8 cellular contexts compared by ENCODE assay signal in the genomic region with DNA sequence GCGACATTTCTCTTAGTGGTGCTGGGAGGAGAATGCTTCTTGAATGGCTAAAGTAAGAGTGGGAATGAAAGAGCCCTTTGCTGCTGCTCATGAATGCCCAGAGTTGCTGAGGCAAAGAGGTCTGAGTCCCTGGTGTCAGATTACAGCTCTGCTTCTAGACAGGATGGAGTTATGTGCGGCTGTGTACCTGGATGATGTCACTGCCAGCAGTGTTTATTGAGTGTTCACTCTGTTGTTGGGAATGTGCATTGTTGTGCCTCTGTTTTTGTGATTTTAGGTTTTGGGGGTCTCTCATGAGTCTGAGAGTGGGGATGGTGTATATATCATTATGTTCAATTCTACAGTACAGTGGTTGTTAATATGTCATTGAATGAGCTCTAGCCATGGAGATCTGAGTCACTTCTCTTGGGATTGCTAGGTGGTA. TPM values are rescaled to one million over a fixed set of nuclear protein-coding genes. Genes with fewer than 3 reads are reported as not detected.
DNase-seq lines count a peak whose midpoint lies in the region; ATAC-seq, FAIRE-seq and TF ChIP-seq lines count a peak whose summit lies in the region.

No MANE protein-coding gene starts in this region.

- BruUV-seq in PC-3 (replicated peaks; lab: Mats Ljungman, UMichigan): no TSS peak

- 28 to 32% methylated on average over 2 of the region's 2 CpGs for WGBS in pancreas, 2 donors

- H3K9me3 ChIP-seq in left ventricle myocardium inferior (replicated peaks) (no peaks in the 10 kb centered on the region), PC-3 (ENCODE audit: low read length) (no peaks in the 10 kb centered on the region), pancreas (no peaks in the 10 kb centered on the region)

- POLR2A ChIA-PET in PC-3 (lab: Charles Lee; ENCODE audit: unreplicated experiment): interaction anchor here (0.5 kb wide), 1 partner anchor 105 kb away, joined by 3 read pairs; a partner anchor contains a TSS

- H4K20me1 ChIP-seq in PC-3 (ENCODE audit: low read length): no peaks in the 10 kb centered on the region

- CTCF ChIA-PET in PC-3 (lab: Charles Lee): interaction anchor here (0.6 kb wide), 1 partner anchor 219 kb away, joined by 4 read pairs; no protein-coding TSS in a partner anchor

- no peak for FAIRE-seq in pancreas (lab: Jason Lieb, UNC)

- no peaks in the 10 kb centered on the region for H3K27me3 ChIP-seq in left ventricle myocardium inferior (ENCODE audit: low read depth)
- H3K27me3 ChIP-seq in PC-3 (ENCODE audit: low read length): no peaks in the 10 kb centered on the region
- H3K27me3 ChIP-seq in dorsolateral prefrontal cortex: no peaks in the 10 kb centered on the region
- no peaks in the 10 kb centered on the region for H3K27me3 ChIP-seq in pancreas

- DNase-seq in left ventricle myocardium inferior: no peak
- DNase-seq in Right ventricle myocardium superior: no peak
- DNase-seq in PC-3: peak; percentile 80
- no peak for DNase-seq in dorsolateral prefrontal cortex
- DNase-seq in pancreas: peak in 4 of 6 donors; percentile 28 to 42 (median 35)
- DNase-seq in KG1 (lab: John Stamatoyannopoulos, UW): no peak
- no peak for DNase-seq in GDM1 (lab: John Stamatoyannopoulos, UW)

- TF ChIP-seq CTCF in left ventricle myocardium inferior (IDR thresholded peaks at IDR 0.05; ENCODE audit: borderline replicate concordance) (no peak), PC-3 (conservative IDR thresholded peaks at IDR 0.05; ENCODE audit: low read depth, low read length) (no peak), dorsolateral prefrontal cortex (IDR thresholded peaks at IDR 0.05 in 54 of 56, conservative IDR thresholded peaks at IDR 0.05 in 2 of 56; ENCODE audit: low read depth in 1 of 56, partially characterized antibody in 56 of 56) (no peak), pancreas (IDR thresholded peaks at IDR 0.05) (no peak)

- 0 out of 2 replicates have a peak, but pooled peaks cover 3% of the 10 kb centered on the region for H3K79me2 ChIP-seq in PC-3 (ENCODE audit: low read length)

- H3K4me3 ChIP-seq in left ventricle myocardium inferior (peak overlapping the region; percentile 98), PC-3 (ENCODE audit: low read length) (peak overlapping the region; percentile 18; the same call in 1 of the 2 replicates), dorsolateral prefrontal cortex (peak overlapping the region in 42 of 59 donors; percentile 0 to 93 (median 84)), pancreas (no peak overlapping the region)

- H3F3A ChIP-seq in PC-3 (ENCODE audit: low read length, unreplicated experiment): no peaks in the 10 kb centered on the region

- peak overlapping the region; percentile 91 for H3K4me2 ChIP-seq in PC-3 (ENCODE audit: low read length)

- no peak overlapping the region for H3K9ac ChIP-seq in PC-3 (ENCODE audit: low read length)

- no peak overlapping the region for H2AFZ ChIP-seq in PC-3 (ENCODE audit: low read length)

- H3K9me2 ChIP-seq in PC-3 (replicated peaks; ENCODE audit: low read length): no peaks in the 10 kb centered on the region

- no peak for ATAC-seq in Right ventricle myocardium superior (ENCODE audit: poor library complexity)
- ATAC-seq in PC-3: peak; percentile 25
- peak in 3 of 4 donors; percentile 16 to 29 (median 17) for ATAC-seq in pancreas
- no peak for ATAC-seq in HG02973 (IDR thresholded peaks at IDR 0.05; ENCODE audit: unreplicated experiment)

- H3K36me3 ChIP-seq in left ventricle myocardium inferior (no peaks in the 10 kb centered on the region), PC-3 (ENCODE audit: low read depth, low read length) (no peaks in the 10 kb centered on the region), pancreas (no peaks in the 10 kb centered on the region)

- intact Hi-C loops in left ventricle myocardium inferior (cut with micrococcal nuclease): loop anchor here (10.0 kb wide), 1 partner anchor 90 kb away; no protein-coding TSS in a partner anchor
- intact Hi-C loops in Right ventricle myocardium superior (cut with DNase I): loop anchor here (5.0 to 10.0 kb wide), 2 partner anchors 78 to 100 kb away; no protein-coding TSS in a partner anchor
- intact Hi-C loops in PC-3 (cut with micrococcal nuclease): loop anchor here (2.0 to 10.0 kb wide), 5 partner anchors 48 to 520 kb away; a partner anchor contains a TSS
- intact Hi-C loops in dorsolateral prefrontal cortex (cut with DNase I): loop anchor here (5.0 to 10.0 kb wide), 9 partner anchors 88 to 542 kb away; a partner anchor contains a TSS
- intact Hi-C loops in pancreas (cut with DNase I): no loop called here

- H3K4me1 ChIP-seq in left ventricle myocardium inferior: peaks cover 83% of the 10 kb centered on the region
- H3K4me1 ChIP-seq in PC-3 (ENCODE audit: insufficient read depth, low read length): peaks cover 29% of the 10 kb centered on the region
- peaks cover 4 to 21% (median 13%) of the 10 kb centered on the region in 3 donors for H3K4me1 ChIP-seq in pancreas

- H3K27ac ChIP-seq in left ventricle myocardium inferior (replicated peaks) (no peak overlapping the region), PC-3 (ENCODE audit: low read length) (no peak overlapping the region), dorsolateral prefrontal cortex (peak overlapping the region in 13 of 59 donors; percentile 3 to 53 (median 21)), pancreas (peak overlapping the region in 1 of 4 donors; percentile 28)

RNA-seq across cellular contexts. Expression of a gene that starts 2.7 kb away (rescaled TPM):
- total RNA-seq in left ventricle myocardium inferior (2.4 TPM), Right ventricle myocardium superior (3.6 TPM), PC-3 (2014; rRNA removed) (3.4 and 3.7 TPM in 2 replicates), dorsolateral prefrontal cortex (10 to 100 TPM in 58 of 120 experiments, 1 to 10 TPM in 62; 4.6 to 26.1 (median 9.8) TPM), pancreas (1 to 10 TPM; 2.4 to 5.2 (median 3.6) TPM)
- 1 to 10 TPM; 1.4 to 2.4 TPM for polyA plus RNA-seq in pancreas

Comparison
In these comparisons a context has a peak if more than half of its experiments do, and no peak if none do; other contexts are left out.
1. DNase-seq: peak in PC-3 (single experiment) and pancreas (4 of 6); none in left ventricle myocardium inferior (single experiment), Right ventricle myocardium superior (single experiment), dorsolateral prefrontal cortex (0 of 10), KG1 (single experiment) and GDM1 (single experiment).
2. H3K4me3 ChIP-seq: peak in left ventricle myocardium inferior (single experiment), PC-3 (single experiment) and dorsolateral prefrontal cortex (42 of 59); none in pancreas (0 of 4).
3. ATAC-seq: peak in PC-3 (single experiment) and pancreas (3 of 4); none in Right ventricle myocardium superior (single experiment) and HG02973 (single experiment).
4. intact Hi-C loops: an anchor here in left ventricle myocardium inferior (10.0 kb wide), Right ventricle myocardium superior (5.0 to 10.0 kb wide), PC-3 (2.0 to 10.0 kb wide) and dorsolateral prefrontal cortex (5.0 to 10.0 kb wide); none called in pancreas.